Comparison of ENCODE assay signal across 8 cellular contexts in genomic region chr22:29071261-29072045, GRCh38. TPM values are rescaled to one million over a fixed set of nuclear protein-coding genes. Genes with fewer than 3 reads are reported as not detected.
DNase-seq lines count a peak whose midpoint lies in the region; ATAC-seq and TF ChIP-seq lines count a peak whose summit lies in the region.

No MANE protein-coding gene starts in this region.

- H3K4me3 Mint-ChIP-seq in CD4-positive, CD25-positive, alpha-beta regulatory T cell: peak overlapping the region; percentile 71 to 90 (median 81)
- peak overlapping the region; percentile 77 for H3K4me3 Mint-ChIP-seq in activated T-helper 17 cell treated with anti-CD3 and anti-CD28 coated beads, Interleukin-2, amount 50 U/mL, for 72 hours

- H3K9me3 Mint-ChIP-seq in CD4-positive, CD25-positive, alpha-beta regulatory T cell: peaks cover 0 to 4% (median 0%) of the 10 kb centered on the region in 7 donors
- H3K9me3 Mint-ChIP-seq in activated T-helper 17 cell treated with anti-CD3 and anti-CD28 coated beads, Interleukin-2, amount 50 U/mL, for 72 hours: no peaks in the 10 kb centered on the region

- H3K27ac Mint-ChIP-seq in CD4-positive, CD25-positive, alpha-beta regulatory T cell: no peak overlapping the region
- no peak overlapping the region for H3K27ac Mint-ChIP-seq in activated T-helper 17 cell treated with anti-CD3 and anti-CD28 coated beads, Interleukin-2, amount 50 U/mL, for 72 hours

- H3K27me3 ChIP-seq in CD4-positive, CD25-positive, alpha-beta regulatory T cell (ENCODE audit: control insufficient read depth, insufficient read depth, low read length): peaks cover 24% of the 10 kb centered on the region
- H3K27me3 ChIP-seq in HUES64 (ENCODE audit: insufficient read depth, low read length): peaks cover 68% of the 10 kb centered on the region

- no peaks in the 10 kb centered on the region for H3K9me3 ChIP-seq in CD4-positive, CD25-positive, alpha-beta regulatory T cell (ENCODE audit: control insufficient read depth in 2 of 2, low read length in 2 of 2)
- H3K9me3 ChIP-seq in HUES64 (ENCODE audit: insufficient read depth, low read depth, low read length): no peaks in the 10 kb centered on the region

- no peaks in the 10 kb centered on the region for H3K36me3 ChIP-seq in CD4-positive, CD25-positive, alpha-beta regulatory T cell (ENCODE audit: control insufficient read depth, insufficient read depth, low read length)
- H3K36me3 ChIP-seq in HUES64 (ENCODE audit: insufficient read depth, low read length): no peaks in the 10 kb centered on the region

- H3K36me3 Mint-ChIP-seq in CD4-positive, CD25-positive, alpha-beta regulatory T cell: no peaks in the 10 kb centered on the region
- H3K36me3 Mint-ChIP-seq in activated T-helper 17 cell treated with anti-CD3 and anti-CD28 coated beads, Interleukin-2, amount 50 U/mL, for 72 hours (ENCODE audit: low read depth): no peaks in the 10 kb centered on the region

- DNase-seq in CD4-positive, CD25-positive, alpha-beta regulatory T cell: peak; percentile 24 to 43 (median 25)
- DNase-seq in Right ventricle myocardium superior (peak; percentile 67), retinal pigment epithelial cell (ENCODE audit: low read depth) (no peak), SHP77 (lab: John Stamatoyannopoulos, UW) (no peak), mucosa of gallbladder (ENCODE audit: low spot score) (no peak)

- 0 out of 2 replicates have a peak overlapping the region, but pooled peaks have one; percentile 36 for H3K9ac ChIP-seq in HUES64 (ENCODE audit: low read depth, low read length)

- peaks cover 58% of the 10 kb centered on the region for H3K27me3 Mint-ChIP-seq in CD4-positive, CD25-positive, alpha-beta regulatory T cell
- peaks cover 30% of the 10 kb centered on the region for H3K27me3 Mint-ChIP-seq in activated T-helper 17 cell treated with anti-CD3 and anti-CD28 coated beads, Interleukin-2, amount 50 U/mL, for 72 hours

- ATAC-seq in CD4-positive, CD25-positive, alpha-beta regulatory T cell (ENCODE audit: low read depth in 2 of 2): no peak
- ATAC-seq in activated T-helper 17 cell treated with anti-CD3 and anti-CD28 coated beads, Interleukin-2, amount 50 U/mL, for 72 hours (replicated peaks): peak; percentile 25
- ATAC-seq in Right ventricle myocardium superior (ENCODE audit: poor library complexity) (peak; percentile 29), GM21528 (IDR thresholded peaks at IDR 0.05; ENCODE audit: low FRiP score, unreplicated experiment) (no peak)

- intact Hi-C loops in Right ventricle myocardium superior (cut with DNase I): loop anchor here (10.0 kb wide), 1 partner anchor 83 kb away; no protein-coding TSS in a partner anchor

- no peak for TF ChIP-seq CTCF in retinal pigment epithelial cell (conservative IDR thresholded peaks at IDR 0.05; ENCODE audit: low read depth, low read length)

- 6% methylated on average over 60 of the region's 60 CpGs for WGBS in HUES64

- no peak overlapping the region for H3K27ac ChIP-seq in CD4-positive, CD25-positive, alpha-beta regulatory T cell (ENCODE audit: insufficient read depth, low read length, poor library complexity, severe bottlenecking)
- no peak overlapping the region for H3K27ac ChIP-seq in HUES64 (ENCODE audit: low read depth, low read length)

- peaks cover 0 to 25% (median 6%) of the 10 kb centered on the region in 4 donors for H3K4me1 Mint-ChIP-seq in CD4-positive, CD25-positive, alpha-beta regulatory T cell
- H3K4me1 Mint-ChIP-seq in activated T-helper 17 cell treated with anti-CD3 and anti-CD28 coated beads, Interleukin-2, amount 50 U/mL, for 72 hours: peaks cover 7% of the 10 kb centered on the region

- peak overlapping the region; percentile 63 for H3K4me3 ChIP-seq in CD4-positive, CD25-positive, alpha-beta regulatory T cell (ENCODE audit: low read depth, low read length)
- H3K4me3 ChIP-seq in HUES64 (ENCODE audit: low read length): peak overlapping the region; percentile 42
- peak overlapping the region; percentile 12 for H3K4me3 ChIP-seq in retinal pigment epithelial cell (ENCODE audit: low read length)

- H3K4me1 ChIP-seq in CD4-positive, CD25-positive, alpha-beta regulatory T cell (ENCODE audit: control insufficient read depth, insufficient read depth, low read length, poor library complexity, severe bottlenecking): peaks cover 30% of the 10 kb centered on the region
- peaks cover 13% of the 10 kb centered on the region; the same call in 1 of the 2 replicates for H3K4me1 ChIP-seq in HUES64 (ENCODE audit: insufficient read depth, low read length)

RNA-seq across cellular contexts. Expression of gene KREMEN1, which starts 1.4 kb away (rescaled TPM):
- total RNA-seq in CD4-positive, CD25-positive, alpha-beta regulatory T cell: 0.10 TPM
- not detected for polyA plus RNA-seq in CD4-positive, CD25-positive, alpha-beta regulatory T cell
- polyA plus RNA-seq in HUES64 (2013, experiment 1 of 2): 2.5 TPM
- 2.2 TPM for polyA plus RNA-seq in HUES64 (2013, experiment 2 of 2)
- total RNA-seq in activated T-helper 17 cell treated with anti-CD3 and anti-CD28 coated beads, Interleukin-2, amount 50 U/mL, for 72 hours: under 1 TPM in 1 of 2 donors, not detected in 1; 0.40 TPM
- 49.9 TPM for total RNA-seq in Right ventricle myocardium superior
- 7.3 TPM for total RNA-seq in mucosa of gallbladder

RNA-seq across cellular contexts. Expression of gene C22orf31, which starts 9.8 kb away (rescaled TPM):
- not detected for total RNA-seq in CD4-positive, CD25-positive, alpha-beta regulatory T cell
- polyA plus RNA-seq in CD4-positive, CD25-positive, alpha-beta regulatory T cell: not detected
- polyA plus RNA-seq in HUES64 (2013, experiment 1 of 2): not detected
- polyA plus RNA-seq in HUES64 (2013, experiment 2 of 2): not detected
- total RNA-seq in activated T-helper 17 cell treated with anti-CD3 and anti-CD28 coated beads, Interleukin-2, amount 50 U/mL, for 72 hours: not detected
- not detected for total RNA-seq in Right ventricle myocardium superior
- not detected for total RNA-seq in mucosa of gallbladder

Comparison
In these comparisons a context has a peak if more than half of its experiments do, and no peak if none do; other contexts are left out.
1. ATAC-seq: peak in activated T-helper 17 cell treated with anti-CD3 and anti-CD28 coated beads, Interleukin-2, amount 50 U/mL, for 72 hours (single experiment) and Right ventricle myocardium superior (single experiment); none in CD4-positive, CD25-positive, alpha-beta regulatory T cell (0 of 2) and GM21528 (single experiment).
2. DNase-seq: peak in CD4-positive, CD25-positive, alpha-beta regulatory T cell (3 of 3) and Right ventricle myocardium superior (single experiment); none in retinal pigment epithelial cell (single experiment), SHP77 (0 of 2) and mucosa of gallbladder (single experiment).
3. H3K4me3 ChIP-seq: peak in every context shown above with its lines; median percentile 63 in CD4-positive, CD25-positive, alpha-beta regulatory T cell; 42 in HUES64; 12 in retinal pigment epithelial cell.